ENCODE assay signal across 29 cellular contexts in the genomic region with DNA sequence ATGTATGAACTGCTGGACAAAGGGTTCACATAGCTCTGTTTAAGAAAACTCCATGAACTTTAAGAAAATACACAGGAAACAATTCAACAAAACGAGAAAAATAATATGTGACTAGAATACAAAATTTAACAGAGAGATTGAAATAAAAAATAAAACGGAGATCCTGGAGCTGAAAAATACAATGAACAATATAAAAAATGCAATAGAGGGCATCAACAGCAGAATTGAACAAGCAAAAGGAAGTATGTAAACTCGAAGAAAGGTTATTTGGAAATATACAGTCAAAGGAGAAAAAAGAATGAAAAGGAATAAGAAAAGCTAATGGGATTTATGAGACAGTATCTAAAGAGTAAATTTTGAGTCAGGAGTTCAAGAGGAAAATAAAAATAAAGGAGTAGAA.
"Had no signal": no experiment of that assay in that cellular context is flagged by ENCODE, and none has a peak within 500 bp of the region (broad histone marks: within the 10 kb centered on the region; RNA-seq: fewer than 3 reads in every experiment).

No MANE protein-coding gene starts in this region.

- H3K27me3 ChIP-seq: neural progenitor cell, ovary, spleen, stomach, thyroid gland, tibial nerve, upper lobe of left lung, vagina had no signal

- H3K36me3 Mint-ChIP-seq: neural progenitor cell; stimulated activated memory B cell treated with anti-CD40 and anti-IgM and Interleukin-4, amounts not matched to agents 10 μg/mL and 1 μg/mL and 100 μg/mL, for 72 hours had no signal

- H3K4me3 Mint-ChIP-seq: natural killer cell; nephron; neural progenitor cell; stimulated activated memory B cell treated with anti-CD40 and anti-IgM and Interleukin-4, amounts not matched to agents 10 μg/mL and 1 μg/mL and 100 μg/mL, for 72 hours; stimulated activated naive CD8-positive, alpha-beta T cell treated with anti-CD3 and anti-CD28 coated beads, Interleukin-15, Interleukin-2, amounts not matched to agents 100 ng/mL and 50 ng/mL, for 24 hours had no signal

- H3K27ac ChIP-seq: neural progenitor cell, ovary, parathyroid adenoma, psoas muscle, skin epidermis, spleen, stomach, thoracic aorta, thyroid gland, tibial nerve, upper lobe of left lung, vagina had no signal

- H3K27ac Mint-ChIP-seq: natural killer cell; nephron; neural progenitor cell; progenitor cell of endocrine pancreas; stimulated activated memory B cell treated with anti-CD40 and anti-IgM and Interleukin-4, amounts not matched to agents 10 μg/mL and 1 μg/mL and 100 μg/mL, for 72 hours; stimulated activated naive CD8-positive, alpha-beta T cell treated with anti-CD3 and anti-CD28 coated beads, Interleukin-15, Interleukin-2, amounts not matched to agents 100 ng/mL and 50 ng/mL, for 24 hours had no signal

- H3K9me3 ChIP-seq: ovary, thoracic aorta, thyroid gland, vagina had no signal

- H3K4me1 Mint-ChIP-seq: natural killer cell; nephron; neural progenitor cell; stimulated activated memory B cell treated with anti-CD40 and anti-IgM and Interleukin-4, amounts not matched to agents 10 μg/mL and 1 μg/mL and 100 μg/mL, for 72 hours had no signal

- H3K4me3 ChIP-seq: neural progenitor cell, ovary, psoas muscle, skin epidermis, smooth muscle cell, spleen, stomach, thoracic aorta, thyroid gland, tibial nerve, upper lobe of left lung, vagina had no signal

- ATAC-seq: natural killer cell; psoas muscle; right cardiac atrium; sciatic nerve; stimulated activated memory B cell treated with anti-CD40 and anti-IgM and Interleukin-4, amounts not matched to agents 10 μg/mL and 1 μg/mL and 100 μg/mL, for 72 hours had no signal

- H3K27me3 Mint-ChIP-seq: progenitor cell of endocrine pancreas; stimulated activated memory B cell treated with anti-CD40 and anti-IgM and Interleukin-4, amounts not matched to agents 10 μg/mL and 1 μg/mL and 100 μg/mL, for 72 hours; stimulated activated naive CD8-positive, alpha-beta T cell treated with anti-CD3 and anti-CD28 coated beads, Interleukin-15, Interleukin-2, amounts not matched to agents 100 ng/mL and 50 ng/mL, for 24 hours had no signal

- H3K4me1 ChIP-seq: neural progenitor cell, psoas muscle, spleen, stomach, thyroid gland, tibial nerve, upper lobe of left lung, vagina had no signal

- H3K36me3 ChIP-seq: neural progenitor cell, ovary, spleen, stomach, thoracic aorta, thyroid gland, tibial nerve, upper lobe of left lung, vagina had no signal

- H3K9ac ChIP-seq: neural progenitor cell, parathyroid adenoma had no signal

- DNase-seq: natural killer cell; occipital lobe; ovary; posterior cingulate gyrus; psoas muscle; right cardiac atrium; spleen; stimulated activated CD4-positive, alpha-beta T cell treated with anti-CD3 and anti-CD28 coated beads, Interleukin-12 subunit alpha, Interleukin-12 subunit beta, amount 100 ng/mL, for 4 hours; stimulated activated CD4-positive, alpha-beta T cell treated with anti-CD3 and anti-CD28 coated beads, Interleukin-1b, Interleukin-23, amount 100 ng/mL, for 48 hours; stimulated activated CD4-positive, alpha-beta T cell treated with anti-CD3 and anti-CD28 coated beads, Interleukin-4, amount 100 ng/mL, for 1 hour; stimulated activated CD4-positive, alpha-beta T cell treated with anti-CD3 and anti-CD28 coated beads, Interleukin-4, amount 100 ng/mL, for 4 hours; stimulated activated CD8-positive, alpha-beta memory T cell treated with anti-CD3 and anti-CD28 coated beads, Interleukin-4, amount 100 ng/mL, for 48 hours; stimulated activated naive CD4-positive, alpha-beta T cell treated with Interleukin-2 at 50 U/mL for 16 hours; stomach; thyroid gland; trophoblast cell; upper lobe of left lung had no signal
